ENCODE assay signal across 1 cellular context in genomic region chr3:129379582-129380358, GRCh38.
TF ChIP-seq lines count a peak whose summit lies in the region.

No MANE protein-coding gene starts in this region.

TF ChIP-seq in HepG2, 621 proteins besides CTCF, POLR2A, EP300 and RAD21:
- TF ChIP-seq ZBTB21 (CRISPR knock-in tag; IDR thresholded peaks at IDR 0.05): no peak
- no peak for TF ChIP-seq ZNF136 (CRISPR knock-in tag; IDR thresholded peaks at IDR 0.05; ENCODE audit: low read depth)
- no peak for TF ChIP-seq ZNF335 (CRISPR knock-in tag; IDR thresholded peaks at IDR 0.05)
- TF ChIP-seq SNRNP70 (IDR thresholded peaks at IDR 0.05; ENCODE audit: low read depth, low read length): no peak
- peak; percentile 99 for TF ChIP-seq ZNF20 (CRISPR knock-in tag; IDR thresholded peaks at IDR 0.05)
TF ChIP-seq in HepG2: peak in this region for 1.
